Comparison of ENCODE assay signal across 20 cellular contexts in the genomic region with DNA sequence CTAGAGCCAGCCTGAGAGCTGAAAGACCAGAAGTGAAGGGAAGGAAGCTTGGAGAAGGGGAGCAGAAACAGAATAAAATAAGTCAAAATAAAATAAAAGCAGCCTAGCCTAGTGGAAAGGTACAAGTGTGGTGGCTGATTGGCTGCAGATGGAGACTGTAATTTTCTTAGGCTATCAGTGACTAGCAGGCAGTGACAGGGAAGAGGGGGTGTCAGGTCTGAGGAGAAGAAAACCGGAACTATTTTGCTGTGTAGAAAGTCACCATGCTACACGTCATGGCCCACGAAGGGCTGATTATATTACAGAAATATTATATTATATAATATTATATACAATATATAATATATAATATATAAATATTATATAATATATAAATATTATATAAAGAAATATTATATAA.
"Had no signal": no experiment of that assay in that cellular context is flagged by ENCODE, and none has a peak within 500 bp of the region (broad histone marks: within the 10 kb centered on the region; RNA-seq: fewer than 3 reads in every experiment).

No MANE protein-coding gene starts in this region.

- H3K4me3 ChIP-seq: gastroesophageal sphincter, hepatocyte, mucosa of descending colon, right atrium auricular region, skin epidermis had no signal

- H3K4me1 Mint-ChIP-seq: activated CD8-positive, alpha-beta memory T cell treated with anti-CD3 and anti-CD28 coated beads, Interleukin-2, amount 10 ng/mL, durations not matched to agents 7 days and 5 days had no signal

- H3K27me3 ChIP-seq: hepatocyte, right atrium auricular region had no signal

- DNase-seq: activated CD4-positive, alpha-beta memory T cell treated with anti-CD3 and anti-CD28 coated beads for 36 hours; activated CD8-positive, alpha-beta memory T cell treated with anti-CD3 and anti-CD28 coated beads, Interleukin-2, amount 10 ng/mL, durations not matched to agents 7 days and 5 days; activated naive CD4-positive, alpha-beta T cell treated with anti-CD3 and anti-CD28 coated beads, Interleukin-2, amount 50 U/mL, for 16 hours; activated T-cell treated with anti-CD3 and anti-CD28 coated beads, Interleukin-2, amount 50 U/mL, for 24 hours; erythroblast; mammary epithelial cell; mucosa of descending colon; naive thymus-derived CD8-positive, alpha-beta T cell; occipital lobe; stimulated activated CD4-positive, alpha-beta T cell treated with anti-CD3 and anti-CD28 coated beads, Interleukin-15, amount 100 ng/mL, for 24 hours; stimulated activated CD4-positive, alpha-beta T cell treated with anti-CD3 and anti-CD28 coated beads, Interleukin-4, amount 100 ng/mL, for 1 hour; stimulated activated naive CD4-positive, alpha-beta T cell treated with Interleukin-2 at 50 U/mL for 16 hours; trophoblast cell had no signal

- ATAC-seq: activated CD8-positive, alpha-beta memory T cell treated with anti-CD3 and anti-CD28 coated beads, Interleukin-2, amount 10 ng/mL, durations not matched to agents 7 days and 5 days; gastroesophageal sphincter; left lobe of liver; mucosa of descending colon; naive thymus-derived CD8-positive, alpha-beta T cell had no signal

- H2AFZ ChIP-seq: hepatocyte had no signal

- H3K9me3 ChIP-seq: gastroesophageal sphincter, mucosa of descending colon, right atrium auricular region had no signal

- H3K4me1 ChIP-seq: gastroesophageal sphincter, right atrium auricular region had no signal

- H3K36me3 ChIP-seq: gastroesophageal sphincter, right atrium auricular region had no signal

- H3K27me3 Mint-ChIP-seq: activated CD4-positive, alpha-beta memory T cell treated with anti-CD3 and anti-CD28 coated beads for 36 hours; activated CD8-positive, alpha-beta memory T cell treated with anti-CD3 and anti-CD28 coated beads, Interleukin-2, amount 10 ng/mL, durations not matched to agents 7 days and 5 days had no signal

- H3K36me3 Mint-ChIP-seq: activated CD4-positive, alpha-beta memory T cell treated with anti-CD3 and anti-CD28 coated beads for 36 hours; activated CD8-positive, alpha-beta memory T cell treated with anti-CD3 and anti-CD28 coated beads, Interleukin-2, amount 10 ng/mL, durations not matched to agents 7 days and 5 days; naive thymus-derived CD8-positive, alpha-beta T cell had no signal

- H3K27ac ChIP-seq: gastroesophageal sphincter, hepatocyte, right atrium auricular region had no signal

- H3K79me2 ChIP-seq: hepatocyte had no signal

- FAIRE-seq: keratinocyte had no signal

- H3K4me3 Mint-ChIP-seq: activated CD4-positive, alpha-beta memory T cell treated with anti-CD3 and anti-CD28 coated beads for 36 hours; activated CD8-positive, alpha-beta memory T cell treated with anti-CD3 and anti-CD28 coated beads, Interleukin-2, amount 10 ng/mL, durations not matched to agents 7 days and 5 days; activated T-cell treated with anti-CD3 and anti-CD28 coated beads, Interleukin-2, amount 50 U/mL, for 24 hours had no signal

- H3K27ac Mint-ChIP-seq: activated CD4-positive, alpha-beta memory T cell treated with anti-CD3 and anti-CD28 coated beads for 36 hours; activated CD8-positive, alpha-beta memory T cell treated with anti-CD3 and anti-CD28 coated beads, Interleukin-2, amount 10 ng/mL, durations not matched to agents 7 days and 5 days; activated T-cell treated with anti-CD3 and anti-CD28 coated beads, Interleukin-2, amount 50 U/mL, for 24 hours; naive thymus-derived CD8-positive, alpha-beta T cell; progenitor cell of endocrine pancreas had no signal
